In the genomic region with DNA sequence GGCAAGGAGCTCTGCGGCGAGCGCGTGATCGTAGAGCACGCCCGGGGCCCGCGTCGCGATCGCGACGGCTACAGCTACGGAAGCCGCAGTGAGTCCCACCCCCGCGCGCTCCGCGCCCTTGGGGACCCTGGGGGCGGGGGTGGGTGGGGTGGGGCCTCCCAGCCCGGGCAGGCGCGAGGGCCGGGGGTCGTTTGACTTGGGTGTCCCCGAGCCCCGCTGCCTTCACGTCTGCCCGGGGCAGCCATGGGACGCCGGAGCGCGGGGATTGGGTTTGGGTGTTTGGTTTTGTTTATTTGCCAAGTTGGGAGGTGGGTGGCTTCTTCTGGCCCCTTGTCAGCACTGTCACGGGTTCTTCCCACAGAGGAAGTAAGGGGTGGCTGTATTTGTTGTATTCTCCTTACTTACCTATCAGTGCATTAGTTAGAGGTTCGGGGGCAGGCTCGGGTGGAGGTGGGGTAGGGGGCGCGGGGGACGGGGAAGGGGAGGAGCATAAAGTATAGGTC, we compare ENCODE assay signal across 8 cellular contexts. TPM values are rescaled to one million over a fixed set of nuclear protein-coding genes. Genes with fewer than 3 reads are reported as not detected.
DNase-seq lines count a peak whose midpoint lies in the region; TF ChIP-seq lines count a peak whose summit lies in the region.

No MANE protein-coding gene starts in this region.

- CTCF ChIA-PET in CD8-positive, alpha-beta memory T cell (lab: Charles Lee), result interaction anchor here (1.5 to 1.6 kb wide), 2 partner anchors 8 to 56 kb away, joined by 3 to 4 read pairs; no protein-coding TSS in a partner anchor

- intact Hi-C loops in activated T-helper 1 cell treated with anti-CD3 and anti-CD28 coated beads, Interleukin-12 subunit alpha, Interleukin-12 subunit beta, Interleukin-2, Interleukin-4 antibody, amounts not matched to agents 30 ng/mL and 10 ng/mL and 1 ng/mL, durations not matched to agents 14 hours and 24 hours and 36 hours (cut with micrococcal nuclease), result loop anchor here (5.0 kb wide), 2 partner anchors 499 to 1064 kb away; partner anchors contain the start of gene SERINC3
- intact Hi-C loops in stomach (cut with DNase I; ENCODE audit: low total_unique reads), result no loop called here

- no peak for DNase-seq in CD8-positive, alpha-beta memory T cell
- DNase-seq in HFF-Myc (ENCODE audit: extremely low read depth, low read depth) (no peak), stomach (no peak), NCI-H1092 (lab: John Stamatoyannopoulos, UW) (no peak), NCI-H748 treated with DMSO at 0.1 percent for 48 hours (lab: John Stamatoyannopoulos, UW) (no peak)
- no peak for DNase-seq in activated T-helper 1 cell treated with anti-CD3 and anti-CD28 coated beads, Interleukin-12 subunit alpha, Interleukin-12 subunit beta, Interleukin-2, Interleukin-4 antibody, amounts not matched to agents 30 ng/mL and 10 ng/mL and 1 ng/mL, durations not matched to agents 14 hours and 24 hours and 36 hours (ENCODE audit: low spot score)
- no peak for DNase-seq in activated CD8-positive, alpha-beta memory T cell treated with anti-CD3 and anti-CD28 coated beads, Interleukin-2, amount 50 U/mL, for 4 hours

- peaks cover 33 to 55% (median 52%) of the 10 kb centered on the region in 3 donors for H3K4me1 Mint-ChIP-seq in CD8-positive, alpha-beta memory T cell
- peaks cover 45% of the 10 kb centered on the region for H3K4me1 Mint-ChIP-seq in activated T-helper 1 cell treated with anti-CD3 and anti-CD28 coated beads, Interleukin-12 subunit alpha, Interleukin-12 subunit beta, Interleukin-2, Interleukin-4 antibody, amounts not matched to agents 30 ng/mL and 10 ng/mL and 1 ng/mL, durations not matched to agents 14 hours and 24 hours and 36 hours (ENCODE audit: low read depth)

- no peaks in the 10 kb centered on the region for H3K27me3 ChIP-seq in CD8-positive, alpha-beta memory T cell (ENCODE audit: insufficient read depth, low read length, poor library complexity, severe bottlenecking)
- H3K27me3 ChIP-seq in iPS-20b (ENCODE audit: insufficient read depth, low read length) (no peaks in the 10 kb centered on the region), stomach (peaks cover 0 to 7% (median 0%) of the 10 kb centered on the region in 3 donors)

- TF ChIP-seq EP300 in stomach (IDR thresholded peaks at IDR 0.05), result no peak

- peaks cover 36% of the 10 kb centered on the region for H3K4me1 ChIP-seq in CD8-positive, alpha-beta memory T cell (ENCODE audit: insufficient read depth, low read length)
- H3K4me1 ChIP-seq in iPS-20b (ENCODE audit: insufficient read depth, low read length) (no peaks in the 10 kb centered on the region), stomach (peaks cover 13 to 55% (median 42%) of the 10 kb centered on the region in 4 donors)

- no peak for TF ChIP-seq CTCF in HFF-Myc (IDR thresholded peaks at IDR 0.05; ENCODE audit: low read depth, low read length, missing control alignments)
- no peak for TF ChIP-seq CTCF in stomach (IDR thresholded peaks at IDR 0.05)

- H3K36me3 ChIP-seq in CD8-positive, alpha-beta memory T cell (ENCODE audit: insufficient read depth, low read length), result peaks cover 42% of the 10 kb centered on the region
- H3K36me3 ChIP-seq in iPS-20b (ENCODE audit: insufficient read depth, low read depth, low read length), result peaks cover 48% of the 10 kb centered on the region
- peaks cover 33 to 47% (median 46%) of the 10 kb centered on the region in 4 donors for H3K36me3 ChIP-seq in stomach

- peaks cover 13 to 14% of the 10 kb centered on the region in 2 donors for H3K27me3 Mint-ChIP-seq in CD8-positive, alpha-beta memory T cell
- H3K27me3 Mint-ChIP-seq in activated T-helper 1 cell treated with anti-CD3 and anti-CD28 coated beads, Interleukin-12 subunit alpha, Interleukin-12 subunit beta, Interleukin-2, Interleukin-4 antibody, amounts not matched to agents 30 ng/mL and 10 ng/mL and 1 ng/mL, durations not matched to agents 14 hours and 24 hours and 36 hours (ENCODE audit: insufficient read depth), result peaks cover 13% of the 10 kb centered on the region

- peak overlapping the region; percentile 100 for H3K9ac ChIP-seq in iPS-20b (ENCODE audit: low read depth, low read length)

- H3K9me3 ChIP-seq in CD8-positive, alpha-beta memory T cell (ENCODE audit: low read length), result no peaks in the 10 kb centered on the region
- no peaks in the 10 kb centered on the region for H3K9me3 ChIP-seq in iPS-20b (ENCODE audit: insufficient read depth, low read depth, low read length)
- no peaks in the 10 kb centered on the region for H3K9me3 ChIP-seq in stomach

- POLR2A ChIA-PET in CD8-positive, alpha-beta memory T cell (lab: Charles Lee), result interaction anchor here (1.1 to 2.4 kb wide), 3 partner anchors 13 to 132 kb away, joined by 4 to 23 read pairs (median 5); partner anchors contain the start of gene IFT52

- H3K9me3 Mint-ChIP-seq in CD8-positive, alpha-beta memory T cell, result no peaks in the 10 kb centered on the region
- H3K9me3 Mint-ChIP-seq in activated T-helper 1 cell treated with anti-CD3 and anti-CD28 coated beads, Interleukin-12 subunit alpha, Interleukin-12 subunit beta, Interleukin-2, Interleukin-4 antibody, amounts not matched to agents 30 ng/mL and 10 ng/mL and 1 ng/mL, durations not matched to agents 14 hours and 24 hours and 36 hours, result no peaks in the 10 kb centered on the region

- peak overlapping the region; percentile 60 to 99 (median 84) for H3K27ac Mint-ChIP-seq in CD8-positive, alpha-beta memory T cell
- peak overlapping the region; percentile 83 for H3K27ac Mint-ChIP-seq in activated T-helper 1 cell treated with anti-CD3 and anti-CD28 coated beads, Interleukin-12 subunit alpha, Interleukin-12 subunit beta, Interleukin-2, Interleukin-4 antibody, amounts not matched to agents 30 ng/mL and 10 ng/mL and 1 ng/mL, durations not matched to agents 14 hours and 24 hours and 36 hours

- no peak for TF ChIP-seq POLR2A in stomach (IDR thresholded peaks at IDR 0.05)

- peak overlapping the region; percentile 90 to 99 (median 95) for H3K4me3 Mint-ChIP-seq in CD8-positive, alpha-beta memory T cell
- H3K4me3 Mint-ChIP-seq in activated T-helper 1 cell treated with anti-CD3 and anti-CD28 coated beads, Interleukin-12 subunit alpha, Interleukin-12 subunit beta, Interleukin-2, Interleukin-4 antibody, amounts not matched to agents 30 ng/mL and 10 ng/mL and 1 ng/mL, durations not matched to agents 14 hours and 24 hours and 36 hours, result peak overlapping the region; percentile 88

- peaks cover 15 to 58% (median 20%) of the 10 kb centered on the region in 3 donors for H3K36me3 Mint-ChIP-seq in CD8-positive, alpha-beta memory T cell
- H3K36me3 Mint-ChIP-seq in activated T-helper 1 cell treated with anti-CD3 and anti-CD28 coated beads, Interleukin-12 subunit alpha, Interleukin-12 subunit beta, Interleukin-2, Interleukin-4 antibody, amounts not matched to agents 30 ng/mL and 10 ng/mL and 1 ng/mL, durations not matched to agents 14 hours and 24 hours and 36 hours (ENCODE audit: low read depth), result peaks cover 37% of the 10 kb centered on the region

- 0 to 4% (median 1%) methylated on average over 6 to 41 of the region's 41 CpGs for WGBS in stomach, 5 donors

- H3K27ac ChIP-seq in CD8-positive, alpha-beta memory T cell (ENCODE audit: low read depth, low read length), result peak overlapping the region; percentile 99
- H3K27ac ChIP-seq in iPS-20b (ENCODE audit: low read length) (peak overlapping the region; percentile 80), stomach (peak overlapping the region; percentile 99 to 100 (median 100))

- peak overlapping the region; percentile 99 for H3K4me3 ChIP-seq in CD8-positive, alpha-beta memory T cell (ENCODE audit: low read length)
- H3K4me3 ChIP-seq in HFF-Myc (replicated peaks; ENCODE audit: low read depth, low read length), result peak overlapping the region; percentile 81
- H3K4me3 ChIP-seq in iPS-20b (ENCODE audit: low read length), result peak overlapping the region; percentile 76
- H3K4me3 ChIP-seq in stomach, result peak overlapping the region; percentile 93 to 99 (median 96)

RNA-seq across cellular contexts. Expression of gene SRSF6, which starts 0.8 kb away (rescaled TPM):
- 100 to 1,000 TPM; 203 to 207 TPM for total RNA-seq in CD8-positive, alpha-beta memory T cell
- 40.3 TPM for polyA plus RNA-seq in CD8-positive, alpha-beta memory T cell
- total RNA-seq in activated T-helper 1 cell treated with anti-CD3 and anti-CD28 coated beads, Interleukin-12 subunit alpha, Interleukin-12 subunit beta, Interleukin-2, Interleukin-4 antibody, amounts not matched to agents 30 ng/mL and 10 ng/mL and 1 ng/mL, durations not matched to agents 14 hours and 24 hours and 36 hours, result 207 and 219 TPM in 2 replicates
- 100 to 1,000 TPM in 1 of 5 donors, 10 to 100 TPM in 4; 22.8 to 109 (median 71.0) TPM for total RNA-seq in stomach
- polyA plus RNA-seq in stomach, result 10 to 100 TPM; 38.7 to 72.1 (median 46.7) TPM

RNA-seq across cellular contexts. Expression of gene L3MBTL1, which starts 49.0 kb away (rescaled TPM):
- 1 to 10 TPM; 4.6 to 5.2 TPM for total RNA-seq in CD8-positive, alpha-beta memory T cell
- 1.8 TPM for polyA plus RNA-seq in CD8-positive, alpha-beta memory T cell
- total RNA-seq in activated T-helper 1 cell treated with anti-CD3 and anti-CD28 coated beads, Interleukin-12 subunit alpha, Interleukin-12 subunit beta, Interleukin-2, Interleukin-4 antibody, amounts not matched to agents 30 ng/mL and 10 ng/mL and 1 ng/mL, durations not matched to agents 14 hours and 24 hours and 36 hours, result 8.7 and 8.9 TPM in 2 replicates
- total RNA-seq in stomach, result 10 to 100 TPM in 3 of 5 donors, 1 to 10 TPM in 2; 8.2 to 28.7 (median 18.4) TPM
- polyA plus RNA-seq in stomach, result 1 to 10 TPM in 2 of 3 donors, under 1 TPM in 1; 0.76 to 6.5 (median 1.7) TPM
